24 cellular contexts compared by ENCODE assay signal in genomic region chr2:107072150-107072940, GRCh38.
DNase-seq lines count a peak whose midpoint lies in the region; ATAC-seq and TF ChIP-seq lines count a peak whose summit lies in the region.
"Had no signal": no experiment of that assay in that cellular context is flagged by ENCODE, and none has a peak within 500 bp of the region (broad histone marks: within the 10 kb centered on the region; RNA-seq: fewer than 3 reads in every experiment).

No MANE protein-coding gene starts in this region.

- H3K9me3 Mint-ChIP-seq in chondrocyte (ENCODE audit: low read depth) (no peaks in the 10 kb centered on the region), mesothelial cell of epicardium (no peaks in the 10 kb centered on the region)
- H3K9me3 Mint-ChIP-seq: nephron had no signal

- H3F3A ChIP-seq in Loucy (ENCODE audit: low read depth) = no peaks in the 10 kb centered on the region

- 0 out of 2 replicates have a peak overlapping the region, but pooled peaks have one; percentile 30 for H2AFZ ChIP-seq in Loucy (ENCODE audit: low read length)

- DNase-seq in chondrocyte (ENCODE audit: low spot score) (no peak), mesothelial cell of epicardium (ENCODE audit: low spot score in 2 of 2, unreplicated experiment in 2 of 2) (no peak), superior temporal gyrus (ENCODE audit: extremely low spot score) (no peak), substantia nigra (lab: John Stamatoyannopoulos, UW) (no peak), NCI-H2196 treated with DMSO at 0.1 percent for 48 hours (lab: John Stamatoyannopoulos, UW; ENCODE audit: unreplicated experiment) (no peak), NCI-H446 treated with DMSO at 0.1 percent for 48 hours (lab: John Stamatoyannopoulos, UW) (no peak)
- DNase-seq: activated CD4-positive, CD25-positive, alpha-beta regulatory T cell; activated CD8-positive, alpha-beta T cell treated with anti-CD3 and anti-CD28 coated beads, Interleukin-2, amount 10 ng/mL, durations not matched to agents 7 days and 5 days; activated naive CD4-positive, alpha-beta T cell treated with anti-CD3 and anti-CD28 coated beads, Interleukin-2, amount 50 U/mL, for 16 hours; activated T-cell treated with anti-CD3 and anti-CD28 coated beads, Interleukin-2, amount 50 U/mL, for 48 hours; DMS 273 treated with DMSO at 0.1 percent for 48 hours; foreskin fibroblast; GF-D8; hypothalamus; kidney glomerular epithelial cell; NCI-H524 treated with DMSO at 0.1 percent for 48 hours; stimulated activated CD4-positive, alpha-beta T cell treated with anti-CD3 and anti-CD28 coated beads, Interleukin-4, amount 100 ng/mL, for 24 hours; T-helper 2 cell; uterus had no signal

- H4K20me1 ChIP-seq in Loucy (ENCODE audit: insufficient read depth, low read length, poor library complexity, severe bottlenecking) = no peaks in the 10 kb centered on the region

- no peak for TF ChIP-seq CTCF in Loucy (conservative IDR thresholded peaks at IDR 0.05; ENCODE audit: low read length)
- no peak for TF ChIP-seq CTCF in chondrocyte (IDR thresholded peaks at IDR 0.05)
- TF ChIP-seq CTCF in mesothelial cell of epicardium (IDR thresholded peaks at IDR 0.05; ENCODE audit: unreplicated experiment) = no peak

- no peaks in the 10 kb centered on the region for H3K9me2 ChIP-seq in Loucy (replicated peaks; ENCODE audit: low read depth, low read length)

- no peak overlapping the region for H3K27ac ChIP-seq in substantia nigra (ENCODE audit: low read depth, low read length, poor library complexity, severe bottlenecking)
- H3K27ac ChIP-seq: coronary artery, skin epidermis, uterus had no signal

- H3K4me1 ChIP-seq in Loucy (ENCODE audit: insufficient read depth, low read length, poor library complexity, severe bottlenecking) = no peaks in the 10 kb centered on the region
- H3K4me1 ChIP-seq: uterus had no signal

- ATAC-seq in GM18502 (IDR thresholded peaks at IDR 0.05; ENCODE audit: poor library complexity, unreplicated experiment) = peak; percentile 58
- ATAC-seq: activated CD8-positive, alpha-beta T cell treated with anti-CD3 and anti-CD28 coated beads, Interleukin-2, amount 10 ng/mL, durations not matched to agents 7 days and 5 days had no signal

- H3K36me3 Mint-ChIP-seq in chondrocyte (ENCODE audit: low read depth) = no peaks in the 10 kb centered on the region
- no peaks in the 10 kb centered on the region for H3K36me3 Mint-ChIP-seq in mesothelial cell of epicardium

- H3K9ac ChIP-seq in Loucy (ENCODE audit: low read depth, low read length, poor library complexity, severe bottlenecking) = no peak overlapping the region

- no peak overlapping the region for H3K4me3 ChIP-seq in Loucy (ENCODE audit: low read length, poor library complexity, severe bottlenecking)
- H3K4me3 ChIP-seq: coronary artery, skin epidermis, uterus had no signal

- no peak overlapping the region for H3K4me2 ChIP-seq in Loucy (ENCODE audit: low read depth, low read length, poor library complexity, severe bottlenecking)

- no peaks in the 10 kb centered on the region for H3K27me3 ChIP-seq in Loucy (ENCODE audit: insufficient read depth, low read length, poor library complexity, severe bottlenecking)
- H3K27me3 ChIP-seq: uterus had no signal

- peaks cover 19% of the 10 kb centered on the region for H3K4me1 Mint-ChIP-seq in chondrocyte (ENCODE audit: low read depth)
- H3K4me1 Mint-ChIP-seq in mesothelial cell of epicardium = peaks cover 28% of the 10 kb centered on the region

- H3K27me3 Mint-ChIP-seq in chondrocyte (ENCODE audit: low read depth) = no peaks in the 10 kb centered on the region
- H3K27me3 Mint-ChIP-seq in mesothelial cell of epicardium (ENCODE audit: low read depth) = peaks cover 3% of the 10 kb centered on the region

- peak overlapping the region; percentile 81 for H3K27ac Mint-ChIP-seq in chondrocyte (ENCODE audit: unreplicated experiment)
- peak overlapping the region; percentile 23 for H3K27ac Mint-ChIP-seq in mesothelial cell of epicardium
- H3K27ac Mint-ChIP-seq: activated CD8-positive, alpha-beta T cell treated with anti-CD3 and anti-CD28 coated beads, Interleukin-2, amount 10 ng/mL, durations not matched to agents 7 days and 5 days; nephron had no signal

- no peaks in the 10 kb centered on the region for H3K9me3 ChIP-seq in Loucy (ENCODE audit: insufficient read depth, low read depth, low read length)
- H3K9me3 ChIP-seq: uterus had no signal

- no peaks in the 10 kb centered on the region for H3K79me2 ChIP-seq in Loucy (ENCODE audit: insufficient read depth, low read length)

- H3K4me3 Mint-ChIP-seq in chondrocyte (ENCODE audit: unreplicated experiment) (no peak overlapping the region), mesothelial cell of epicardium (no peak overlapping the region)
- H3K4me3 Mint-ChIP-seq: activated CD8-positive, alpha-beta T cell treated with anti-CD3 and anti-CD28 coated beads, Interleukin-2, amount 10 ng/mL, durations not matched to agents 7 days and 5 days; nephron had no signal

- H3K36me3 ChIP-seq in Loucy (ENCODE audit: insufficient read depth, low read length) = no peaks in the 10 kb centered on the region
- H3K36me3 ChIP-seq: uterus had no signal
